In the genomic region with DNA sequence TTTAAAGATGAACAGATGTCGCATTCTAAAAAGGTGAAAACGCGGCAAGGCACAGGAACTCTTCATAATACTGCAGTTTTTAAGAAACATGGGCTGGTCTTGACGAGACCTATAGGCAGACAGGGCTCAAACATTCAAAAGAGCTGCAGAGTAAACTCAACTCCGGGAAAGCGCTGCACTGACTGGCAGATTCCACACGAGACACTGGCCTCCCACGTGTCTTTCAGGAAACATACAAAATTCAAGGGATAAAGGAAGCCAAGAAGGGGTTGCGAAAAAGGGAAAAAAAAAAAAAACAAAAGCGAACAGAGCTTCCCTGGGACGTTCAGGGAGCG, we compare ENCODE assay signal across 8 cellular contexts. TPM values are rescaled to one million over a fixed set of nuclear protein-coding genes. Genes with fewer than 3 reads are reported as not detected.
A peak's percentile ranks its signal among the peaks of the same experiment; 100 is the strongest.
DNase-seq lines count a peak whose midpoint lies in the region; TF ChIP-seq lines count a peak whose summit lies in the region.

No MANE protein-coding gene starts in this region.

- H3K9me2 ChIP-seq in GM23248 (ENCODE audit: insufficient read depth) (no peaks in the 10 kb centered on the region), Loucy (replicated peaks; ENCODE audit: low read depth, low read length) (no peaks in the 10 kb centered on the region)

- no peaks in the 10 kb centered on the region for H3K9me3 Mint-ChIP-seq in brain

- DNase-seq in GF-D8 (lab: John Stamatoyannopoulos, UW): peak; percentile 79
- peak; percentile 92 for DNase-seq in GM23248
- DNase-seq in SK-MEL-5 (ENCODE audit: low read depth, low spot score): peak; percentile 88
- DNase-seq in iPS DF 6.9 (ENCODE audit: low read depth, low spot score): no peak
- DNase-seq in sigmoid colon: peak; percentile 90
- no peak for DNase-seq in NCI-H774 (lab: John Stamatoyannopoulos, UW)

- no peak for TF ChIP-seq CTCF in Loucy (conservative IDR thresholded peaks at IDR 0.05; ENCODE audit: low read length)
- TF ChIP-seq CTCF in brain (conservative IDR thresholded peaks at IDR 0.05): no peak
- TF ChIP-seq CTCF in sigmoid colon (IDR thresholded peaks at IDR 0.05): no peak

- no peak for TF ChIP-seq EP300 in sigmoid colon (IDR thresholded peaks at IDR 0.05)

- H3K4me1 ChIP-seq in GM23248 (ENCODE audit: insufficient read depth) (peaks cover 16% of the 10 kb centered on the region), Loucy (ENCODE audit: insufficient read depth, low read length, poor library complexity, severe bottlenecking) (peaks cover 34% of the 10 kb centered on the region), iPS DF 6.9 (ENCODE audit: control insufficient read depth, insufficient read depth, low read length) (no peaks in the 10 kb centered on the region), sigmoid colon (peaks cover 0 to 42% (median 38%) of the 10 kb centered on the region in 4 donors)

- peak overlapping the region; percentile 100 for H3K9ac ChIP-seq in GM23248
- H3K9ac ChIP-seq in Loucy (ENCODE audit: low read depth, low read length, poor library complexity, severe bottlenecking): peak overlapping the region; percentile 99

- H3K27ac Mint-ChIP-seq in brain: peak overlapping the region; percentile 98 to 100 (median 100)

- H3K79me2 ChIP-seq in GM23248 (ENCODE audit: insufficient read depth): peaks cover 59% of the 10 kb centered on the region
- peaks cover 50% of the 10 kb centered on the region for H3K79me2 ChIP-seq in Loucy (ENCODE audit: insufficient read depth, low read length)

- WGBS in GM23248 (ENCODE audit: low coverage in 1 of 2, low lambda C conversion rate in 2 of 2, missing lambda C conversion rate in 2 of 2), 2 experiments: 0 to 2% methylated on average over 12 of the region's 12 CpGs
- no CpG with 5 or more reads among the region's 12 CpGs for WGBS in iPS DF 6.9 (ENCODE audit: insufficient coverage, insufficient read length)
- WGBS in sigmoid colon, 2 donors: 1% methylated on average over 12 of the region's 12 CpGs

- H3K36me3 Mint-ChIP-seq in brain: peaks cover 29% of the 10 kb centered on the region

- H3F3A ChIP-seq in GM23248 (ENCODE audit: insufficient read depth) (peaks cover 47% of the 10 kb centered on the region), Loucy (ENCODE audit: low read depth) (no peaks in the 10 kb centered on the region)

- no peak for TF ChIP-seq POLR2A in sigmoid colon (IDR thresholded peaks at IDR 0.05)

- H2AFZ ChIP-seq in GM23248 (peak overlapping the region; percentile 85), Loucy (ENCODE audit: low read length) (peak overlapping the region; percentile 85)

- in situ Hi-C loops in GM23248 (cut with MboI) (no loop called here), SK-MEL-5 (cut with HindIII; ENCODE audit: low pct_unique_long_range_greater_than_20kb, low sequenced_read_pairs) (no loop called here)

- H3K4me2 ChIP-seq in GM23248 (ENCODE audit: unreplicated experiment) (peak overlapping the region; percentile 94), Loucy (ENCODE audit: low read depth, low read length, poor library complexity, severe bottlenecking) (peak overlapping the region; percentile 88)

- H3K4me3 Mint-ChIP-seq in brain: peak overlapping the region; percentile 94 to 98 (median 95)

- H3K27me3 Mint-ChIP-seq in brain: peaks cover 17% of the 10 kb centered on the region

- peak overlapping the region; percentile 99 for H3K27ac ChIP-seq in GM23248
- H3K27ac ChIP-seq in iPS DF 6.9 (ENCODE audit: low read length): no peak overlapping the region
- H3K27ac ChIP-seq in sigmoid colon: peak overlapping the region; percentile 91 to 100 (median 99)

- intact Hi-C loops in sigmoid colon (cut with DNase I): loop anchor here (1.0 to 5.0 kb wide), 5 partner anchors 24 to 421 kb away; a partner anchor contains a TSS

- H4K20me1 ChIP-seq in GM23248 (ENCODE audit: insufficient read depth): peaks cover 12% of the 10 kb centered on the region; the same call in 1 of the 2 replicates
- peaks cover 43% of the 10 kb centered on the region for H4K20me1 ChIP-seq in Loucy (ENCODE audit: insufficient read depth, low read length, poor library complexity, severe bottlenecking)

- peaks cover 46% of the 10 kb centered on the region for H3K4me1 Mint-ChIP-seq in brain

- H3K27me3 ChIP-seq in GM23248 (replicated peaks; ENCODE audit: insufficient read depth) (no peaks in the 10 kb centered on the region), Loucy (ENCODE audit: insufficient read depth, low read length, poor library complexity, severe bottlenecking) (peaks cover 11% of the 10 kb centered on the region), iPS DF 6.9 (ENCODE audit: control insufficient read depth, insufficient read depth, low read length) (no peaks in the 10 kb centered on the region), sigmoid colon (no peaks in the 10 kb centered on the region)

- H3K36me3 ChIP-seq in GM23248 (ENCODE audit: low read depth): peaks cover 34% of the 10 kb centered on the region
- peaks cover 6% of the 10 kb centered on the region; the same call in 1 of the 2 replicates for H3K36me3 ChIP-seq in Loucy (ENCODE audit: insufficient read depth, low read length)
- no peaks in the 10 kb centered on the region for H3K36me3 ChIP-seq in iPS DF 6.9 (ENCODE audit: control insufficient read depth, insufficient read depth, low read length)
- peaks cover 0 to 8% (median 0%) of the 10 kb centered on the region in 4 donors for H3K36me3 ChIP-seq in sigmoid colon

- H3K9me3 ChIP-seq in GM23248 (ENCODE audit: low read depth) (no peaks in the 10 kb centered on the region), Loucy (ENCODE audit: insufficient read depth, low read depth, low read length) (no peaks in the 10 kb centered on the region), iPS DF 6.9 (ENCODE audit: control insufficient read depth, insufficient read depth, low read length) (no peaks in the 10 kb centered on the region), sigmoid colon (no peaks in the 10 kb centered on the region)

- H3K4me3 ChIP-seq in GM23248 (peak overlapping the region; percentile 97), Loucy (ENCODE audit: low read length, poor library complexity, severe bottlenecking) (peak overlapping the region; percentile 87), iPS DF 6.9 (ENCODE audit: low read length) (peak overlapping the region; percentile 97; the same call in 1 of the 2 replicates), sigmoid colon (peak overlapping the region; percentile 60 to 96 (median 88))

RNA-seq across cellular contexts. Expression of a gene that starts 0.6 kb away (rescaled TPM):
- total RNA-seq in GM23248 (2014; rRNA removed; shearing (Covaris generic)): 88.3 and 92.5 TPM in 2 replicates
- polyA plus RNA-seq in GM23248 (2016; fragmentation: Nextera tagmentation; extraction: Ambion mirVana): 120 and 123 TPM in 2 replicates
- 39.5 and 46.5 TPM in 2 replicates for total RNA-seq in SK-MEL-5 (2014; rRNA removed; shearing (Covaris generic))
- 80.7 and 83.2 TPM in 2 replicates for polyA plus RNA-seq in SK-MEL-5 (2015; cell fraction: cytosol; rRNA removed)
- 26.2 and 31.7 TPM in 2 replicates for polyA plus RNA-seq in SK-MEL-5 (2015; cell fraction: nucleus; rRNA removed)
- polyA plus RNA-seq in brain (ENCODE audit: insufficient read depth, low read depth, low replicate concordance): 23.7 TPM
- 10 to 100 TPM; 33.8 to 45.6 (median 39.4) TPM for total RNA-seq in sigmoid colon
- polyA plus RNA-seq in sigmoid colon: 100 to 1,000 TPM in 1 of 3 donors, 10 to 100 TPM in 2; 81.9 to 117 (median 90.7) TPM

RNA-seq across cellular contexts. Expression of a gene that starts 39.7 kb away (rescaled TPM):
- total RNA-seq in GM23248 (2014; rRNA removed; shearing (Covaris generic)): 31.9 and 56.5 TPM in 2 replicates
- polyA plus RNA-seq in GM23248 (2016; fragmentation: Nextera tagmentation; extraction: Ambion mirVana) (55.2 and 65.9 TPM in 2 replicates), brain (ENCODE audit: insufficient read depth, low read depth, low replicate concordance) (12.6 TPM), sigmoid colon (10 to 100 TPM; 18.0 to 25.0 (median 21.6) TPM)
- total RNA-seq in SK-MEL-5 (2014; rRNA removed; shearing (Covaris generic)): 54.8 and 56.0 TPM in 2 replicates
- polyA plus RNA-seq in SK-MEL-5 (2015; cell fraction: cytosol; rRNA removed): 28.7 and 29.8 TPM in 2 replicates
- polyA plus RNA-seq in SK-MEL-5 (2015; cell fraction: nucleus; rRNA removed): 131 and 207 TPM in 2 replicates
- total RNA-seq in sigmoid colon: 100 to 1,000 TPM in 1 of 4 donors, 10 to 100 TPM in 3; 73.7 to 121 (median 79.0) TPM

Comparison
In these comparisons a context has a peak if more than half of its experiments do, and no peak if none do; other contexts are left out.
1. DNase-seq: peak in GF-D8 (single experiment), GM23248 (single experiment), SK-MEL-5 (single experiment) and sigmoid colon (single experiment); none in iPS DF 6.9 (single experiment) and NCI-H774 (single experiment).
2. Peak in every context shown above with its lines, with median percentiles within 50 percentile points of each other: H3K4me3 ChIP-seq.